Comparison of ENCODE assay signal across 17 cellular contexts in genomic region chr1:194795917-194796593, GRCh38.
DNase-seq lines count a peak whose midpoint lies in the region; ATAC-seq and TF ChIP-seq lines count a peak whose summit lies in the region.
"Had no signal": no experiment of that assay in that cellular context is flagged by ENCODE, and none has a peak within 500 bp of the region (broad histone marks: within the 10 kb centered on the region; RNA-seq: fewer than 3 reads in every experiment).

No MANE protein-coding gene starts in this region.

- H3K27me3 Mint-ChIP-seq in HFFc6 (ENCODE audit: insufficient read depth), result no peaks in the 10 kb centered on the region; the same call in 1 of the 2 replicates
- no peaks in the 10 kb centered on the region for H3K27me3 Mint-ChIP-seq in activated CD4-positive, alpha-beta T cell treated with anti-CD3 and anti-CD28 coated beads for 36 hours
- H3K27me3 Mint-ChIP-seq: progenitor cell of endocrine pancreas had no signal

- no peak overlapping the region for H3K4me2 ChIP-seq in PC-3 (ENCODE audit: low read length)
- H3K4me2 ChIP-seq in mesendoderm (ENCODE audit: low read length), result no peak overlapping the region
- no peak overlapping the region for H3K4me2 ChIP-seq in hepatocyte

- H3K4ac ChIP-seq in mesendoderm (ENCODE audit: low read depth, low read length), result no peak overlapping the region

- no peak overlapping the region for H3K56ac ChIP-seq in mesendoderm (ENCODE audit: low read length)

- CTCF ChIA-PET in PC-3 (lab: Charles Lee), result no interaction called here
- CTCF ChIA-PET in activated CD4-positive, alpha-beta T cell treated with anti-CD3 and anti-CD28 coated beads for 36 hours (lab: Charles Lee), result no interaction called here

- no peak overlapping the region for H2BK5ac ChIP-seq in mesendoderm (ENCODE audit: low read length)

- no peaks in the 10 kb centered on the region for H4K20me1 ChIP-seq in PC-3 (ENCODE audit: low read length)
- no peaks in the 10 kb centered on the region for H4K20me1 ChIP-seq in hepatocyte (ENCODE audit: insufficient read depth, poor library complexity, severe bottlenecking)

- H2AFZ ChIP-seq in PC-3 (ENCODE audit: low read length), result no peak overlapping the region
- H2AFZ ChIP-seq in hepatocyte, result no peak overlapping the region

- H3K4me3 ChIP-seq in PC-3 (ENCODE audit: low read length) (no peak overlapping the region), mesendoderm (ENCODE audit: low read length) (no peak overlapping the region), hepatocyte (no peak overlapping the region)
- H3K4me3 ChIP-seq: spleen, stomach, vagina had no signal

- H3K79me1 ChIP-seq in mesendoderm (ENCODE audit: low read length), result no peaks in the 10 kb centered on the region

- H3K4me3 Mint-ChIP-seq in HFFc6, result no peak overlapping the region
- no peak overlapping the region for H3K4me3 Mint-ChIP-seq in activated CD4-positive, alpha-beta T cell treated with anti-CD3 and anti-CD28 coated beads for 36 hours

- H3K27me3 ChIP-seq in PC-3 (ENCODE audit: low read length), result no peaks in the 10 kb centered on the region
- no peaks in the 10 kb centered on the region for H3K27me3 ChIP-seq in mesendoderm (ENCODE audit: insufficient read depth, low read length, poor library complexity)
- H3K27me3 ChIP-seq in hepatocyte, result no peaks in the 10 kb centered on the region
- H3K27me3 ChIP-seq: spleen, stomach, vagina had no signal

- intact Hi-C loops in PC-3 (cut with micrococcal nuclease), result no loop called here
- intact Hi-C loops in activated CD4-positive, alpha-beta T cell treated with anti-CD3 and anti-CD28 coated beads for 36 hours (cut with DNase I, micrococcal nuclease), result no loop called here

- peaks cover 4% of the 10 kb centered on the region; the same call in 1 of the 2 replicates for H3K9me3 Mint-ChIP-seq in HFFc6
- no peaks in the 10 kb centered on the region for H3K9me3 Mint-ChIP-seq in activated CD4-positive, alpha-beta T cell treated with anti-CD3 and anti-CD28 coated beads for 36 hours (ENCODE audit: low read depth)

- no CpG with 5 or more reads among the region's 4 CpGs for WGBS in mesendoderm (ENCODE audit: extremely low coverage, insufficient coverage, low lambda C conversion rate)
- WGBS in hepatocyte (ENCODE audit: low lambda C conversion rate, missing lambda C conversion rate), result 71% methylated on average over 4 of the region's 4 CpGs

- no peak overlapping the region for H3K18ac ChIP-seq in mesendoderm (ENCODE audit: low read length)

- no peak overlapping the region for H4K8ac ChIP-seq in mesendoderm (ENCODE audit: low read depth, low read length)

- H3K27ac Mint-ChIP-seq in HFFc6, result no peak overlapping the region
- no peak overlapping the region for H3K27ac Mint-ChIP-seq in activated CD4-positive, alpha-beta T cell treated with anti-CD3 and anti-CD28 coated beads for 36 hours
- H3K27ac Mint-ChIP-seq: progenitor cell of endocrine pancreas had no signal

- H3K36me3 ChIP-seq in PC-3 (ENCODE audit: low read depth, low read length) (no peaks in the 10 kb centered on the region), mesendoderm (ENCODE audit: control insufficient read depth, insufficient read depth, low read length) (no peaks in the 10 kb centered on the region), hepatocyte (replicated peaks; ENCODE audit: insufficient read depth, low read depth) (no peaks in the 10 kb centered on the region)
- H3K36me3 ChIP-seq: spleen, stomach, vagina had no signal

- no peak overlapping the region for H4K5ac ChIP-seq in mesendoderm (ENCODE audit: low read length)

- H3F3A ChIP-seq in PC-3 (ENCODE audit: low read length, unreplicated experiment), result no peaks in the 10 kb centered on the region

- no peak overlapping the region for H2AK5ac ChIP-seq in mesendoderm (ENCODE audit: low read length)

- no peaks in the 10 kb centered on the region; the same call in 1 of the 2 replicates for H3K4me1 ChIP-seq in PC-3 (ENCODE audit: insufficient read depth, low read length)
- H3K4me1 ChIP-seq in mesendoderm (ENCODE audit: control insufficient read depth, low read depth, low read length), result no peaks in the 10 kb centered on the region
- H3K4me1 ChIP-seq in hepatocyte (ENCODE audit: insufficient read depth), result no peaks in the 10 kb centered on the region
- H3K4me1 ChIP-seq: spleen, stomach, vagina had no signal

- no peak for TF ChIP-seq CTCF in PC-3 (conservative IDR thresholded peaks at IDR 0.05; ENCODE audit: low read depth, low read length)
- no peak for TF ChIP-seq CTCF in HFFc6 (IDR thresholded peaks at IDR 0.05)
- TF ChIP-seq CTCF in hepatocyte (IDR thresholded peaks at IDR 0.05; ENCODE audit: poor library complexity), result no peak

- no peaks in the 10 kb centered on the region for H3K36me3 Mint-ChIP-seq in HFFc6 (ENCODE audit: low read depth)
- no peaks in the 10 kb centered on the region for H3K36me3 Mint-ChIP-seq in activated CD4-positive, alpha-beta T cell treated with anti-CD3 and anti-CD28 coated beads for 36 hours (ENCODE audit: low read depth)

- no peaks in the 10 kb centered on the region for H3K9me3 ChIP-seq in PC-3 (ENCODE audit: low read length)
- H3K9me3 ChIP-seq in hepatocyte (ENCODE audit: low read depth), result no peaks in the 10 kb centered on the region
- H3K9me3 ChIP-seq: spleen, stomach, vagina had no signal

- H3K9ac ChIP-seq in PC-3 (ENCODE audit: low read length), result no peak overlapping the region
- H3K9ac ChIP-seq in mesendoderm (ENCODE audit: low read length), result no peak overlapping the region

- H3K9me2 ChIP-seq in PC-3 (replicated peaks; ENCODE audit: low read length), result no peaks in the 10 kb centered on the region
- no peaks in the 10 kb centered on the region for H3K9me2 ChIP-seq in hepatocyte (replicated peaks; ENCODE audit: insufficient read depth)

- DNase-seq in PC-3 (peak; percentile 26), HFFc6 (no peak), mesendoderm (no peak), hepatocyte (ENCODE audit: low spot score) (no peak)
- no peak for DNase-seq in activated CD4-positive, alpha-beta T cell treated with anti-CD3 and anti-CD28 coated beads for 36 hours
- DNase-seq: activated CD4-positive, alpha-beta T cell treated with anti-CD3 and anti-CD28 coated beads, Interleukin-2, amount 50 U/mL, for 4 hours; activated T-cell treated with anti-CD3 and anti-CD28 coated beads, Interleukin-2, amount 50 U/mL, for 48 hours; GDM1; left ventricle myocardium superior; NCI-H1417 treated with DMSO at 0.1 percent for 48 hours; spleen; stomach had no signal

- POLR2A ChIA-PET in PC-3 (lab: Charles Lee; ENCODE audit: unreplicated experiment), result no interaction called here
- POLR2A ChIA-PET in activated CD4-positive, alpha-beta T cell treated with anti-CD3 and anti-CD28 coated beads for 36 hours (lab: Charles Lee), result no interaction called here

- H2BK120ac ChIP-seq in mesendoderm (ENCODE audit: low read depth, low read length), result no peak overlapping the region

- no peak overlapping the region for H3K23ac ChIP-seq in mesendoderm (ENCODE audit: low read length)

- no peak overlapping the region for H2BK15ac ChIP-seq in mesendoderm (replicated peaks; ENCODE audit: low read depth)

- no TSS peak for BruUV-seq in PC-3 (replicated peaks; lab: Mats Ljungman, UMichigan)

- H3K79me2 ChIP-seq in PC-3 (ENCODE audit: low read length) (no peaks in the 10 kb centered on the region), mesendoderm (ENCODE audit: control insufficient read depth, insufficient read depth, low read length) (no peaks in the 10 kb centered on the region), hepatocyte (no peaks in the 10 kb centered on the region)

- H3K4me1 Mint-ChIP-seq in HFFc6 (ENCODE audit: low read depth), result no peaks in the 10 kb centered on the region
- no peaks in the 10 kb centered on the region for H3K4me1 Mint-ChIP-seq in activated CD4-positive, alpha-beta T cell treated with anti-CD3 and anti-CD28 coated beads for 36 hours

- no peak overlapping the region for H3K27ac ChIP-seq in PC-3 (ENCODE audit: low read length)
- no peak overlapping the region for H3K27ac ChIP-seq in mesendoderm (ENCODE audit: low read depth, low read length)
- H3K27ac ChIP-seq in hepatocyte, result no peak overlapping the region
- H3K27ac ChIP-seq: spleen, stomach, vagina had no signal

- ATAC-seq in GM18909 (IDR thresholded peaks at IDR 0.05; ENCODE audit: poor library complexity, unreplicated experiment), result peak; percentile 88
- peak; percentile 80 for ATAC-seq in GM21786 (IDR thresholded peaks at IDR 0.05; ENCODE audit: unreplicated experiment)
- ATAC-seq in HG03097 (IDR thresholded peaks at IDR 0.05; ENCODE audit: low FRiP score, unreplicated experiment), result peak; percentile 89
- no peak for ATAC-seq in PC-3
- no peak for ATAC-seq in activated CD4-positive, alpha-beta T cell treated with anti-CD3 and anti-CD28 coated beads for 36 hours
- ATAC-seq: left ventricle myocardium superior had no signal

Comparison
In these comparisons a context has a peak if more than half of its experiments do, and no peak if none do; other contexts are left out.
1. ATAC-seq: peak in GM18909 (single experiment), GM21786 (single experiment) and HG03097 (single experiment); none in PC-3 (single experiment) and activated CD4-positive, alpha-beta T cell treated with anti-CD3 and anti-CD28 coated beads for 36 hours (single experiment).